ENCODE assay signal across 9 cellular contexts in genomic region chr11:70503878-70504240, GRCh38.
DNase-seq lines count a peak whose midpoint lies in the region; TF ChIP-seq lines count a peak whose summit lies in the region.
"Had no signal": no experiment of that assay in that cellular context is flagged by ENCODE, and none has a peak within 500 bp of the region (broad histone marks: within the 10 kb centered on the region; RNA-seq: fewer than 3 reads in every experiment).

No MANE protein-coding gene starts in this region.

- H3K4me3 ChIP-seq in AG09309 (ENCODE audit: control insufficient read depth, low read depth, low read length) (no peak overlapping the region), HUES64 (ENCODE audit: low read length) (no peak overlapping the region), epithelial cell of proximal tubule (ENCODE audit: low read depth, low read length) (no peak overlapping the region)

- TF ChIP-seq CTCF in AG09309 (IDR thresholded peaks at IDR 0.05; ENCODE audit: control insufficient read depth, insufficient read depth, low read depth, low read length, missing control alignments) = peak; percentile 25
- TF ChIP-seq CTCF in epithelial cell of proximal tubule (conservative IDR thresholded peaks at IDR 0.05; ENCODE audit: low read depth, low read length) = peak; percentile 34

- no peaks in the 10 kb centered on the region for H3K36me3 Mint-ChIP-seq in immature natural killer cell

- H3K36me3 ChIP-seq in HUES64 (ENCODE audit: insufficient read depth, low read length) = no peaks in the 10 kb centered on the region

- no peaks in the 10 kb centered on the region for H3K27me3 ChIP-seq in HUES64 (ENCODE audit: insufficient read depth, low read length)

- H3K27ac Mint-ChIP-seq in immature natural killer cell = no peak overlapping the region
- H3K27ac Mint-ChIP-seq: dendritic cell treated with granulocyte-macrophage colony-stimulating factor and Interleukin-4, amounts not matched to agents 40 ng/mL and 50 ng/mL, for 4 days had no signal

- peaks cover 0 to 5% (median 0%) of the 10 kb centered on the region in 3 donors for H3K27me3 Mint-ChIP-seq in immature natural killer cell (ENCODE audit: low read depth in 3 of 3)
- H3K27me3 Mint-ChIP-seq: dendritic cell treated with granulocyte-macrophage colony-stimulating factor and Interleukin-4, amounts not matched to agents 40 ng/mL and 50 ng/mL, for 4 days had no signal

- no peaks in the 10 kb centered on the region for H3K9me3 ChIP-seq in HUES64 (ENCODE audit: insufficient read depth, low read depth, low read length)

- H3K4me1 ChIP-seq in HUES64 (ENCODE audit: insufficient read depth, low read length) = peaks cover 3% of the 10 kb centered on the region; the same call in 1 of the 2 replicates

- H3K4me3 Mint-ChIP-seq in immature natural killer cell = no peak overlapping the region
- H3K4me3 Mint-ChIP-seq: dendritic cell treated with granulocyte-macrophage colony-stimulating factor and Interleukin-4, amounts not matched to agents 40 ng/mL and 50 ng/mL, for 4 days had no signal

- H3K4me1 Mint-ChIP-seq in immature natural killer cell = no peaks in the 10 kb centered on the region

- peak overlapping the region; percentile 9; the same call in 1 of the 2 replicates for H3K9ac ChIP-seq in HUES64 (ENCODE audit: low read depth, low read length)

- no peak for DNase-seq in AG09309 (ENCODE audit: low read depth)
- DNase-seq in NCI-H526 treated with DMSO at 0.1 percent for 48 hours (lab: John Stamatoyannopoulos, UW) = peak; percentile 50
- DNase-seq in epithelial cell of proximal tubule (ENCODE audit: low read depth) = no peak
- DNase-seq in NK-92 (lab: John Stamatoyannopoulos, UW; ENCODE audit: unreplicated experiment) = no peak
- no peak for DNase-seq in cerebellum (ENCODE audit: low spot score)
- DNase-seq in immature natural killer cell = no peak
- no peak for DNase-seq in activated CD8-positive, alpha-beta memory T cell treated with anti-CD3 and anti-CD28 coated beads, Interleukin-2, amount 50 U/mL, for 48 hours

- WGBS in HUES64 = 68% methylated on average over 7 of the region's 7 CpGs

- H3K27ac ChIP-seq in HUES64 (ENCODE audit: low read depth, low read length) = no peak overlapping the region

- H3K9me3 Mint-ChIP-seq in immature natural killer cell = no peaks in the 10 kb centered on the region
- H3K9me3 Mint-ChIP-seq: dendritic cell treated with granulocyte-macrophage colony-stimulating factor and Interleukin-4, amounts not matched to agents 40 ng/mL and 50 ng/mL, for 4 days had no signal
